8 cellular contexts compared by ENCODE assay signal in the genomic region with DNA sequence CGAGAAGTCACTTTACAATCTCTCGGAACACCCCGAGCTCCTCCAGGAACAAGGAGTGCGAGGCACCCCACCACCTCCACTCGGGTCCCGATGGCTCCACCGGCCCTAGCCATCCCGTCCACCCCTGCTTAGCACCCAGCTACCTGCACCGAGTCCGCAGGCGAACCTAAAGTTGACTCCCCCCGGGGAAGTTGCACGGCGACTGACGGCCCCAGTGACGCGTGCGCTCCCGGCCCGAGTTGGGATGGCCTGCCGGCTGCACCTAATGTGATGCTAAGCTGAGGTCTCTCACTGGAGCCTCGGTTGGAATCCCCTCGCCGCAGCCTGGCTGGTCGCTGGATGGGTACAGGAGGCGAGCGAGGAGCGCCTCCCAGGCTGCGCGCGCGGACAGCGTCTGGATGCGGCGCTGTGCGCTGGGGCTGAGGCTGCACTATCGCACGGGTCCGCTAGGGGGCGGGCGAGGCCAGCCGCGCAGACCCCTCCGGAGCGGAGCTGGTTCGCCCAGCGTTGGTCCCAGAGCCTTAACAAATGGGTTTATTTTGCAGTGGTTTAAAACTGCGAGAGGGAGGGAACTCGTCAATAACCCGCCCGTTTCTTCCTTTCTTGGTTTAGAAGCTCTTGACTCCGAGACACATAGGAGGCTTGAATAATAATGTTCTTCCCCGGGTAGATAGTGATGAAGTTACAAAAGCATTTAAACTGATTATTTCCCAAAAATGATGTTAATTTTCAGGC. TPM values are rescaled to one million over a fixed set of nuclear protein-coding genes. Genes with fewer than 3 reads are reported as not detected.
DNase-seq lines count a peak whose midpoint lies in the region; ATAC-seq, FAIRE-seq and TF ChIP-seq lines count a peak whose summit lies in the region.

A gene (minus strand): TSS at position 526 of the 735 bp plus-strand sequence. CDS start 1,426 bp downstream, outside the sequence.

- peak within 1 kb of the TSS in 58 of 59 donors; percentile 8 to 75 (median 53) for H3K4me3 ChIP-seq in dorsolateral prefrontal cortex
- H3K4me3 ChIP-seq in lower lobe of right lung = peak within 1 kb of the TSS; percentile 42

- ATAC-seq in HG02759 (IDR thresholded peaks at IDR 0.05; ENCODE audit: unreplicated experiment) = peak; percentile 75
- ATAC-seq in lower lobe of right lung = peak; percentile 93 to 94

- peaks cover 26% of the 10 kb centered on the region for H3K4me1 ChIP-seq in lower lobe of right lung

- DNase-seq in 8988T (peak; percentile 100), GM12891 (ENCODE audit: insufficient read length, low spot score) (peak; percentile 81), NCI-H1105 treated with DMSO at 0.1 percent for 48 hours (lab: John Stamatoyannopoulos, UW) (peak; percentile 56), dorsolateral prefrontal cortex (peak in 9 of 10 donors; percentile 52 to 86 (median 61)), lower lobe of right lung (peak; percentile 67)
- peak; percentile 13 to 16 for DNase-seq in activated CD4-positive, alpha-beta T cell treated with anti-CD3 and anti-CD28 coated beads for 4 hours
- peak; percentile 27 for DNase-seq in stimulated activated CD8-positive, alpha-beta memory T cell treated with anti-CD3 and anti-CD28 coated beads, Interleukin-12 subunit alpha, Interleukin-12 subunit beta, amount 100 ng/mL, for 24 hours (ENCODE audit: extremely low read depth)

- peak within 1 kb of the TSS in 3 of 59 donors; percentile 0 to 5 (median 2) for H3K27ac ChIP-seq in dorsolateral prefrontal cortex
- H3K27ac ChIP-seq in lower lobe of right lung = no peak within 1 kb of the TSS

- peaks cover 0 to 54% (median 29%) of the 10 kb centered on the region in 45 donors for H3K27me3 ChIP-seq in dorsolateral prefrontal cortex
- peaks cover 40% of the 10 kb centered on the region for H3K27me3 ChIP-seq in lower lobe of right lung (ENCODE audit: low read depth)

- H3K9me3 ChIP-seq in lower lobe of right lung = no peaks in the 10 kb centered on the region

- intact Hi-C loops in dorsolateral prefrontal cortex (cut with DNase I) = loop anchor here (5.0 to 10.0 kb wide), 3 partner anchors 193 to 324 kb away; a partner anchor contains a TSS
- intact Hi-C loops in lower lobe of right lung (cut with DNase I) = no loop called here

- FAIRE-seq in GM12891 (lab: Jason Lieb, UNC) = peak; percentile 94

- no peak for TF ChIP-seq POLR2A in GM12891 (IDR thresholded peaks at IDR 0.05; ENCODE audit: low read depth, low read length)

- TF ChIP-seq CTCF in dorsolateral prefrontal cortex (IDR thresholded peaks at IDR 0.05 in 54 of 56, conservative IDR thresholded peaks at IDR 0.05 in 2 of 56; ENCODE audit: low read depth in 1 of 56, partially characterized antibody in 56 of 56) = peak; percentile 91 to 100 (median 98)
- peak; percentile 99 for TF ChIP-seq CTCF in lower lobe of right lung (IDR thresholded peaks at IDR 0.05)

- no peaks in the 10 kb centered on the region for H3K36me3 ChIP-seq in lower lobe of right lung

TF ChIP-seq in GM12891, 5 proteins besides CTCF, POLR2A, EP300 and RAD21:
- no peak for TF ChIP-seq POLR2AphosphoS5 (IDR thresholded peaks at IDR 0.05; ENCODE audit: low read depth, low read length)
- no peak for TF ChIP-seq PAX5 (IDR thresholded peaks at IDR 0.05; ENCODE audit: insufficient read depth, low read length, severe bottlenecking)
- TF ChIP-seq SPI1 (IDR thresholded peaks at IDR 0.05; ENCODE audit: low read depth, low read length) = no peak
- TF ChIP-seq TAF1 (IDR thresholded peaks at IDR 0.05; ENCODE audit: low read depth, low read length) = no peak
- no peak for TF ChIP-seq POU2F2 (IDR thresholded peaks at IDR 0.05; ENCODE audit: low read depth, low read length)

RNA-seq across cellular contexts. Expression of the gene that starts here (rescaled TPM):
- polyA plus RNA-seq in GM12891 (2012; ENCODE audit: low read depth, missing spikeins) = 4.2 TPM
- total RNA-seq in dorsolateral prefrontal cortex (10 to 100 TPM in 20 of 120 experiments, 1 to 10 TPM in 100; 1.7 to 35.3 (median 6.5) TPM), lower lobe of right lung (0.50 TPM)

Comparison
In these comparisons a context has a peak if more than half of its experiments do, and no peak if none do; other contexts are left out.
1. Peak in DNase-seq, ATAC-seq and H3K4me3 ChIP-seq in lower lobe of right lung; RNA of the gene not detected or under 1 TPM.
2. DNase-seq: peak in every context shown above with its lines; median percentile 100 in 8988T; 81 in GM12891; 67 in lower lobe of right lung; 61 in dorsolateral prefrontal cortex; 56 in NCI-H1105 treated with DMSO at 0.1 percent for 48 hours; 27 in stimulated activated CD8-positive, alpha-beta memory T cell treated with anti-CD3 and anti-CD28 coated beads, Interleukin-12 subunit alpha, Interleukin-12 subunit beta, amount 100 ng/mL, for 24 hours; 14 in activated CD4-positive, alpha-beta T cell treated with anti-CD3 and anti-CD28 coated beads for 4 hours.